Comparison of ENCODE assay signal across 18 cellular contexts in genomic region chr1:161970633-161971032, GRCh38. TPM values are rescaled to one million over a fixed set of nuclear protein-coding genes. Genes with fewer than 3 reads are reported as not detected.
A peak's percentile ranks its signal among the peaks of the same experiment; 100 is the strongest.
DNase-seq lines count a peak whose midpoint lies in the region; ATAC-seq, FAIRE-seq and TF ChIP-seq lines count a peak whose summit lies in the region.
"Had no signal": no experiment of that assay in that cellular context is flagged by ENCODE, and none has a peak within 500 bp of the region (broad histone marks: within the 10 kb centered on the region; RNA-seq: fewer than 3 reads in every experiment).

No MANE protein-coding gene starts in this region.

- no peak overlapping the region for H3K23ac ChIP-seq in mesenchymal stem cell (ENCODE audit: low read length in 2 of 2)

- H3F3A ChIP-seq in GM23338 (replicated peaks; ENCODE audit: low read depth): no peaks in the 10 kb centered on the region

- H3K4me3 ChIP-seq in GM23338 (no peak overlapping the region), astrocyte (ENCODE audit: insufficient read depth, low read depth, low read length) (no peak overlapping the region), mesenchymal stem cell (ENCODE audit: insufficient read depth in 1 of 2, low read depth in 1 of 2, low read length in 2 of 2) (no peak overlapping the region)

- FAIRE-seq in astrocyte (lab: Jason Lieb, UNC): no peak

- H2AFZ ChIP-seq in GM23338: no peak overlapping the region
- no peak overlapping the region for H2AFZ ChIP-seq in astrocyte (ENCODE audit: low read depth, low read length)
- H2AFZ ChIP-seq in mesenchymal stem cell (ENCODE audit: low read depth, low read length): no peak overlapping the region

- H3K4me2 ChIP-seq in GM23338 (no peak overlapping the region), astrocyte (ENCODE audit: low read length) (no peak overlapping the region), mesenchymal stem cell (ENCODE audit: low read length, poor library complexity, severe bottlenecking) (no peak overlapping the region)
- H3K4me2 ChIP-seq: SK-N-SH had no signal

- H3K4me3 Mint-ChIP-seq in GM23338: no peak overlapping the region
- H3K4me3 Mint-ChIP-seq in astrocyte (ENCODE audit: unreplicated experiment): no peak overlapping the region
- H3K4me3 Mint-ChIP-seq: CD8-positive, alpha-beta memory T cell; H9 had no signal

- H3K36me3 Mint-ChIP-seq in GM23338 (ENCODE audit: low read depth): no peaks in the 10 kb centered on the region
- H3K36me3 Mint-ChIP-seq in astrocyte (ENCODE audit: low read depth, unreplicated experiment): peaks cover 7% of the 10 kb centered on the region

- H3K27ac Mint-ChIP-seq in GM23338: no peak overlapping the region
- H3K27ac Mint-ChIP-seq in astrocyte (ENCODE audit: unreplicated experiment): peak overlapping the region; percentile 93

- TF ChIP-seq CTCF in GM23338 (conservative IDR thresholded peaks at IDR 0.05; ENCODE audit: low read depth in 2 of 2): no peak
- no peak for TF ChIP-seq CTCF in astrocyte (IDR thresholded peaks at IDR 0.05; ENCODE audit: insufficient read depth, low read depth, low read length)

- peaks cover 2% of the 10 kb centered on the region for H3K27me3 Mint-ChIP-seq in GM23338 (ENCODE audit: insufficient read depth, low read depth, poor library complexity)
- peaks cover 3% of the 10 kb centered on the region for H3K27me3 Mint-ChIP-seq in astrocyte (ENCODE audit: low read depth, unreplicated experiment)
- H3K27me3 Mint-ChIP-seq: CD8-positive, alpha-beta memory T cell had no signal

- H3K4me1 ChIP-seq in GM23338 (ENCODE audit: insufficient read depth) (0 out of 2 replicates have a peak, but pooled peaks cover 4% of the 10 kb centered on the region), astrocyte (ENCODE audit: insufficient read depth, low read length) (no peaks in the 10 kb centered on the region), mesenchymal stem cell (ENCODE audit: control insufficient read depth, insufficient read depth, low read depth, low read length) (peaks cover 24% of the 10 kb centered on the region)

- H3K4ac ChIP-seq in mesenchymal stem cell (ENCODE audit: low read depth in 1 of 2, low read length in 2 of 2): no peak overlapping the region

- WGBS in mesenchymal stem cell: 53% methylated on average over 2 of the region's 3 CpGs

- H3K79me1 ChIP-seq in mesenchymal stem cell (replicated peaks; ENCODE audit: low read length, poor library complexity, severe bottlenecking): no peaks in the 10 kb centered on the region

- H3K36me3 ChIP-seq in GM23338 (ENCODE audit: insufficient read depth) (no peaks in the 10 kb centered on the region), astrocyte (ENCODE audit: insufficient read depth, low read length) (no peaks in the 10 kb centered on the region), mesenchymal stem cell (ENCODE audit: control insufficient read depth in 1 of 2, insufficient read depth in 2 of 2, low read depth in 1 of 2, low read length in 2 of 2) (no peaks in the 10 kb centered on the region)

- H4K20me1 ChIP-seq in GM23338 (replicated peaks; ENCODE audit: insufficient read depth): no peaks in the 10 kb centered on the region; the same call in 1 of the 2 replicates
- no peaks in the 10 kb centered on the region for H4K20me1 ChIP-seq in astrocyte (ENCODE audit: insufficient read depth, low read length)

- H2BK12ac ChIP-seq in mesenchymal stem cell (ENCODE audit: low read length in 2 of 2): no peak overlapping the region

- H3K4me1 Mint-ChIP-seq in GM23338 (peaks cover 20% of the 10 kb centered on the region), astrocyte (ENCODE audit: low read depth, unreplicated experiment) (peaks cover 30% of the 10 kb centered on the region)
- H3K4me1 Mint-ChIP-seq: CD8-positive, alpha-beta memory T cell had no signal

- no peak overlapping the region for H4K91ac ChIP-seq in mesenchymal stem cell (ENCODE audit: low read length)

- H3K9ac ChIP-seq in astrocyte (ENCODE audit: low read length) (no peak overlapping the region), mesenchymal stem cell (ENCODE audit: low read length) (no peak overlapping the region)
- H3K9ac ChIP-seq: SK-N-SH had no signal

- no peaks in the 10 kb centered on the region for H3K27me3 ChIP-seq in GM23338 (ENCODE audit: insufficient read depth)
- no peaks in the 10 kb centered on the region for H3K27me3 ChIP-seq in astrocyte (ENCODE audit: insufficient read depth, low read length)
- H3K27me3 ChIP-seq in mesenchymal stem cell (ENCODE audit: control insufficient read depth in 1 of 2, insufficient read depth in 1 of 2, low read length in 2 of 2): peaks cover 0 to 11% of the 10 kb centered on the region in 2 experiments

- peaks cover 11% of the 10 kb centered on the region for H3K9me2 ChIP-seq in GM23338 (ENCODE audit: insufficient read depth)
- H3K9me2 ChIP-seq: SK-N-SH had no signal

- H2BK5ac ChIP-seq in mesenchymal stem cell (ENCODE audit: low read depth, low read length, poor library complexity, severe bottlenecking): no peak overlapping the region

- peak overlapping the region; percentile 44 for H2AK5ac ChIP-seq in mesenchymal stem cell (ENCODE audit: low read length, severe bottlenecking)

- H4K8ac ChIP-seq in mesenchymal stem cell (ENCODE audit: low read length): no peak overlapping the region

- ATAC-seq in GM23338: peak; percentile 62
- no peak for ATAC-seq in HG03439 (IDR thresholded peaks at IDR 0.05; ENCODE audit: unreplicated experiment)

- H3K9me3 Mint-ChIP-seq in GM23338: no peaks in the 10 kb centered on the region
- H3K9me3 Mint-ChIP-seq in astrocyte (ENCODE audit: unreplicated experiment): no peaks in the 10 kb centered on the region
- H3K9me3 Mint-ChIP-seq: CD8-positive, alpha-beta memory T cell; H9 had no signal

- DNase-seq in GM23338 (ENCODE audit: low spot score) (no peak), NCI-H69 (lab: John Stamatoyannopoulos, UW) (peak; percentile 30), astrocyte (ENCODE audit: low read depth) (no peak), mesenchymal stem cell (no peak), glomerular visceral epithelial cell (ENCODE audit: extremely low spot score) (no peak), dermis blood vessel endothelial cell (no peak)
- DNase-seq: C1 segment of cervical spinal cord; CD8-positive, alpha-beta memory T cell; H9; NCI-H1092 treated with DMSO at 0.1 percent for 48 hours; NCI-H146; NCI-H2029 treated with DMSO at 0.1 percent for 48 hours; NCI-H446 treated with DMSO at 0.1 percent for 48 hours; NCI-H748 treated with DMSO at 0.1 percent for 48 hours; Right ventricle myocardium superior; SK-N-SH had no signal

- H3K27ac ChIP-seq in GM23338 (ENCODE audit: low read depth): no peak overlapping the region
- H3K27ac ChIP-seq in astrocyte (ENCODE audit: low read depth, low read length): no peak overlapping the region
- H3K27ac ChIP-seq in mesenchymal stem cell (ENCODE audit: low read length, poor library complexity, severe bottlenecking): no peak overlapping the region

- no peak overlapping the region for H3K18ac ChIP-seq in mesenchymal stem cell (ENCODE audit: low read depth in 1 of 2, low read length in 2 of 2)

- no peaks in the 10 kb centered on the region for H3K9me3 ChIP-seq in astrocyte (ENCODE audit: insufficient read depth, low read depth, low read length)
- H3K9me3 ChIP-seq in mesenchymal stem cell (ENCODE audit: control insufficient read depth, low read length): no peaks in the 10 kb centered on the region
- H3K9me3 ChIP-seq: SK-N-SH had no signal

- no peak overlapping the region for H2BK15ac ChIP-seq in mesenchymal stem cell (ENCODE audit: low read depth, poor library complexity, severe bottlenecking)

- no peak overlapping the region for H2BK120ac ChIP-seq in mesenchymal stem cell (ENCODE audit: low read depth, low read length)

- H3K14ac ChIP-seq in mesenchymal stem cell (ENCODE audit: low read length in 2 of 2): no peak overlapping the region

- H3K79me2 ChIP-seq in GM23338 (replicated peaks; ENCODE audit: insufficient read depth) (no peaks in the 10 kb centered on the region), astrocyte (ENCODE audit: insufficient read depth, low read length) (no peaks in the 10 kb centered on the region)

TF ChIP-seq in GM23338, 12 proteins besides CTCF, POLR2A, EP300 and RAD21 (continues in another document):
- no peak for TF ChIP-seq NANOG (IDR thresholded peaks at IDR 0.05; ENCODE audit: borderline replicate concordance)

RNA-seq across cellular contexts. Expression of gene OLFML2B, which starts 53.0 kb away (rescaled TPM):
- 3.7 and 4.3 TPM in 2 replicates for total RNA-seq in GM23338 (2014; rRNA removed; shearing (Covaris generic))
- polyA plus RNA-seq in GM23338 (2016; fragmentation: Nextera tagmentation; extraction: Ambion mirVana): 2.0 and 2.9 TPM in 2 replicates
- total RNA-seq in astrocyte (14.7 and 22.9 TPM in 2 replicates), dermis blood vessel endothelial cell (0.14 and 0.17 TPM in 2 replicates)
- 4.5 TPM for polyA plus RNA-seq in mesenchymal stem cell (2013, experiment 1 of 2)
- 4.1 TPM for polyA plus RNA-seq in mesenchymal stem cell (2013, experiment 2 of 2)
- total RNA-seq: OCI-LY7 had no signal
- polyA plus RNA-seq: CD8-positive, alpha-beta memory T cell had no signal
